ENCODE assay signal across 8 cellular contexts in the genomic region with DNA sequence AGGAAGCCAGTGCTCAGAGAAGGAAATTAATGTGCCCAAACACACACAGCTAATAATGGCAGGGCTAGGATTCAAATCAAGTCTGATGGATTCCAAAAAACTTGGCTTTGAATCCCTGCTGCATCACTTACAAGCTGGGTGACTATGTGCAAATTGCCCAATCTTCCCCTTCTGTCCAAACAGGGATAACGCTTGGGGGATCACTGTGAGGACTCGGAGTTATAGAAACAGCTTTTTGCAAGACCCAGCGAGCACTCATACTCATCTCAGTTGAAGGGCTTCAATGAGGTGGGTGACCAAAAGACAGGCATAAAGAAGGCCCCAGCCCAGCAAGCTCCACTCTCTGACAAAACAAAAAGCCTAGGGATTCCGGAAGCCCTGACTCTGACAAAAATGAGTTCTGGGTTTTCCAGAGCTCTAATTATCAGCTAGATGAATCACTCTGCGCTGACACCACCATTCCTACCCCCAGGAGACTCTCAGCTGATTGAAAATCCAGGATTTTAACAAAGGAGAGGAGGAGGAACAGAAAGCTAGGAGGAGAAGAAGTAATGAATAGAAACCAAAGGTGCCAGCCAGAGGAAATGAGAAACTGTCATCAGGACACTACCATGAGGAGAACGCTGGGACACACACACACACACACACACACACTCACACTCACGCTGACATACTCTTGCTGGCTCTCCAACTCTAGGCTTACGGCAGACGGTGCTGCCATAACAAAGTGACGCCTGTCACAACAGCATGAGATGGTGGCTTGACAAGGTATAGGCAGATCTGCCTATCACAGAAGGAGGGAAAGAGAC. TPM values are rescaled to one million over a fixed set of nuclear protein-coding genes. Genes with fewer than 3 reads are reported as not detected.
DNase-seq lines count a peak whose midpoint lies in the region; ATAC-seq and TF ChIP-seq lines count a peak whose summit lies in the region.

No MANE protein-coding gene starts in this region.

- intact Hi-C loops in Right ventricle myocardium superior (cut with DNase I), result no loop called here
- intact Hi-C loops in gastrocnemius medialis (cut with DNase I; ENCODE audit: low total_unique reads), result loop anchor here (2.0 to 5.0 kb wide), 2 partner anchors 183 to 1085 kb away; a partner anchor contains a TSS

- TF ChIP-seq POLR2A in gastrocnemius medialis (IDR thresholded peaks at IDR 0.05), result no peak

- H3K27me3 ChIP-seq in AG04450 (ENCODE audit: control insufficient read depth, insufficient read depth, low read length), result no peaks in the 10 kb centered on the region
- H3K27me3 ChIP-seq in HL-60 (ENCODE audit: insufficient read depth, poor library complexity, severe bottlenecking), result no peaks in the 10 kb centered on the region
- H3K27me3 ChIP-seq in gastrocnemius medialis, result no peaks in the 10 kb centered on the region

- TF ChIP-seq CTCF in AG04450 (IDR thresholded peaks at IDR 0.05; ENCODE audit: low read depth, low read length) (no peak), HL-60 (IDR thresholded peaks at IDR 0.05; ENCODE audit: insufficient read depth, low read length) (no peak), gastrocnemius medialis (IDR thresholded peaks at IDR 0.05 in 4 of 5, conservative IDR thresholded peaks at IDR 0.05 in 1 of 5) (no peak)

- no peak for ATAC-seq in activated CD8-positive, alpha-beta T cell treated with anti-CD3 and anti-CD28 coated beads, Interleukin-2, amount 10 ng/mL, durations not matched to agents 7 days and 5 days
- peak; percentile 3 for ATAC-seq in Right ventricle myocardium superior (ENCODE audit: poor library complexity)
- peak; percentile 11 to 22 for ATAC-seq in gastrocnemius medialis
- ATAC-seq in HG03159 (IDR thresholded peaks at IDR 0.05; ENCODE audit: unreplicated experiment), result no peak
- ATAC-seq in HG03139 (IDR thresholded peaks at IDR 0.05; ENCODE audit: unreplicated experiment), result no peak
- ATAC-seq in GM18870 (IDR thresholded peaks at IDR 0.05; ENCODE audit: unreplicated experiment), result no peak

- no peaks in the 10 kb centered on the region; the same call in 1 of the 2 replicates for H3K9me3 ChIP-seq in AG04450 (ENCODE audit: control insufficient read depth, insufficient read depth, low read length)
- no peaks in the 10 kb centered on the region for H3K9me3 ChIP-seq in gastrocnemius medialis

- peaks cover 0 to 10% of the 10 kb centered on the region in 2 donors for H3K36me3 ChIP-seq in gastrocnemius medialis

- H3K36me3 Mint-ChIP-seq in activated CD8-positive, alpha-beta T cell treated with anti-CD3 and anti-CD28 coated beads, Interleukin-2, amount 10 ng/mL, durations not matched to agents 7 days and 5 days (ENCODE audit: low read depth), result peaks cover 34% of the 10 kb centered on the region

- H3K9me3 Mint-ChIP-seq in activated CD8-positive, alpha-beta T cell treated with anti-CD3 and anti-CD28 coated beads, Interleukin-2, amount 10 ng/mL, durations not matched to agents 7 days and 5 days (ENCODE audit: insufficient read depth), result no peaks in the 10 kb centered on the region

- POLR2A ChIA-PET in AG04450 (lab: Yijun Ruan, JAX), result interaction anchor here (0.5 to 3.2 kb wide), 19 partner anchors 11 to 272 kb away, joined by 3 to 28 read pairs (median 7); a partner anchor contains a TSS
- POLR2A ChIA-PET in activated CD8-positive, alpha-beta T cell treated with anti-CD3 and anti-CD28 coated beads, Interleukin-2, amount 10 ng/mL, durations not matched to agents 7 days and 5 days (lab: Charles Lee), result interaction anchor here (0.6 to 5.9 kb wide), 12 partner anchors 10 to 227 kb away, joined by 3 to 59 read pairs (median 5); a partner anchor contains a TSS

- H3K27me3 Mint-ChIP-seq in activated CD8-positive, alpha-beta T cell treated with anti-CD3 and anti-CD28 coated beads, Interleukin-2, amount 10 ng/mL, durations not matched to agents 7 days and 5 days (ENCODE audit: low read depth), result no peaks in the 10 kb centered on the region

- CTCF ChIA-PET in AG04450 (lab: Charles Lee), result interaction anchor here (1.3 to 4.1 kb wide), 3 partner anchors 10 to 44 kb away, joined by 3 to 20 read pairs (median 4); no protein-coding TSS in a partner anchor
- CTCF ChIA-PET in activated CD8-positive, alpha-beta T cell treated with anti-CD3 and anti-CD28 coated beads, Interleukin-2, amount 10 ng/mL, durations not matched to agents 7 days and 5 days (lab: Charles Lee), result interaction anchor here (0.7 to 2.4 kb wide), 11 partner anchors 10 to 238 kb away, joined by 3 to 28 read pairs (median 6); a partner anchor contains a TSS

- H3K4me1 ChIP-seq in gastrocnemius medialis, result peaks cover 74 to 80% of the 10 kb centered on the region in 2 donors

- in situ Hi-C loops in gastrocnemius medialis (cut with MboI; ENCODE audit: low sequenced_read_pairs in 4 of 4), result no loop called here

- H3K27ac ChIP-seq in AG04450 (ENCODE audit: low read depth, low read length), result peak overlapping the region; percentile 100
- peak overlapping the region; percentile 90 for H3K27ac ChIP-seq in HL-60 (replicated peaks)
- peak overlapping the region; percentile 95 to 100 (median 97) for H3K27ac ChIP-seq in gastrocnemius medialis

- H3K27ac Mint-ChIP-seq in activated CD8-positive, alpha-beta T cell treated with anti-CD3 and anti-CD28 coated beads, Interleukin-2, amount 10 ng/mL, durations not matched to agents 7 days and 5 days, result peak overlapping the region; percentile 99

- DNase-seq in AG04450 (ENCODE audit: low read depth, low spot score) (no peak), HL-60 (ENCODE audit: low read depth in 1 of 2, low spot score in 1 of 2) (no peak), Right ventricle myocardium superior (peak; percentile 60), gastrocnemius medialis (peak; percentile 55 to 66)
- DNase-seq in activated CD8-positive, alpha-beta T cell treated with anti-CD3 and anti-CD28 coated beads, Interleukin-2, amount 10 ng/mL, durations not matched to agents 7 days and 5 days, result no peak

- peaks cover 44% of the 10 kb centered on the region for H3K4me1 Mint-ChIP-seq in activated CD8-positive, alpha-beta T cell treated with anti-CD3 and anti-CD28 coated beads, Interleukin-2, amount 10 ng/mL, durations not matched to agents 7 days and 5 days (ENCODE audit: low read depth)

- H3K4me3 ChIP-seq in AG04450 (ENCODE audit: low read depth, low read length) (peak overlapping the region; percentile 64), HL-60 (replicated peaks; ENCODE audit: insufficient read depth, low read length) (no peak overlapping the region), gastrocnemius medialis (peak overlapping the region; percentile 6 to 95 (median 66))

- H3K4me3 Mint-ChIP-seq in activated CD8-positive, alpha-beta T cell treated with anti-CD3 and anti-CD28 coated beads, Interleukin-2, amount 10 ng/mL, durations not matched to agents 7 days and 5 days, result peak overlapping the region; percentile 86

RNA-seq across cellular contexts. Expression of a gene that starts 1.6 kb away (rescaled TPM):
- 26.4 and 30.3 TPM in 2 replicates for polyA plus RNA-seq in AG04450 (2011; rRNA removed)
- 40.0 and 53.7 TPM in 2 replicates for polyA minus RNA-seq in AG04450 (2011; rRNA and poly(A)+ RNA removed)
- 10 to 100 TPM; 69.7 to 72.4 TPM for total RNA-seq in activated CD8-positive, alpha-beta T cell treated with anti-CD3 and anti-CD28 coated beads, Interleukin-2, amount 10 ng/mL, durations not matched to agents 7 days and 5 days
- total RNA-seq in Right ventricle myocardium superior (73.5 TPM), gastrocnemius medialis (100 to 1,000 TPM; 109 to 263 (median 211) TPM)

RNA-seq across cellular contexts. Expression of a gene that starts 10.4 kb away (rescaled TPM):
- polyA plus RNA-seq in AG04450 (2011; rRNA removed), result 50.8 and 63.6 TPM in 2 replicates
- polyA minus RNA-seq in AG04450 (2011; rRNA and poly(A)+ RNA removed), result 17.9 and 35.4 TPM in 2 replicates
- 10 to 100 TPM; 44.7 to 47.5 TPM for total RNA-seq in activated CD8-positive, alpha-beta T cell treated with anti-CD3 and anti-CD28 coated beads, Interleukin-2, amount 10 ng/mL, durations not matched to agents 7 days and 5 days
- total RNA-seq in Right ventricle myocardium superior (57.0 TPM), gastrocnemius medialis (100 to 1,000 TPM in 2 of 4 donors, 10 to 100 TPM in 2; 56.9 to 129 (median 103) TPM)

Comparison
In these comparisons a context has a peak if more than half of its experiments do, and no peak if none do; other contexts are left out.
1. DNase-seq: peak in Right ventricle myocardium superior (single experiment) and gastrocnemius medialis (2 of 2); none in AG04450 (single experiment), HL-60 (0 of 2) and activated CD8-positive, alpha-beta T cell treated with anti-CD3 and anti-CD28 coated beads, Interleukin-2, amount 10 ng/mL, durations not matched to agents 7 days and 5 days (single experiment).
2. ATAC-seq: peak in Right ventricle myocardium superior (single experiment) and gastrocnemius medialis (2 of 2); none in activated CD8-positive, alpha-beta T cell treated with anti-CD3 and anti-CD28 coated beads, Interleukin-2, amount 10 ng/mL, durations not matched to agents 7 days and 5 days (single experiment), HG03159 (single experiment), HG03139 (single experiment) and GM18870 (single experiment).
3. Peak in every context shown above with its lines, with median percentiles within 50 percentile points of each other: H3K27ac ChIP-seq.